ENCODE assay signal across 17 cellular contexts in genomic region chr1:155186955-155187891, GRCh38. TPM values are rescaled to one million over a fixed set of nuclear protein-coding genes. Genes with fewer than 3 reads are reported as not detected.
DNase-seq lines count a peak whose midpoint lies in the region; ATAC-seq, FAIRE-seq and TF ChIP-seq lines count a peak whose summit lies in the region.
"Had no signal": no experiment of that assay in that cellular context is flagged by ENCODE, and none has a peak within 500 bp of the region (broad histone marks: within the 10 kb centered on the region; RNA-seq: fewer than 3 reads in every experiment).

No MANE protein-coding gene starts in this region.

- no peak overlapping the region for H3K27ac ChIP-seq in mammary epithelial cell (ENCODE audit: insufficient read depth, low read depth, low read length)
- no peak overlapping the region for H3K27ac ChIP-seq in astrocyte (ENCODE audit: low read depth, low read length)
- peak overlapping the region in 1 of 2 donors; percentile 83 for H3K27ac ChIP-seq in lung (ENCODE audit: low read depth in 1 of 2, low read length in 1 of 2)
- H3K27ac ChIP-seq in upper lobe of left lung: peak overlapping the region; percentile 44 to 84 (median 74)
- H3K27ac ChIP-seq: adrenal gland, coronary artery, WERI-Rb-1 had no signal

- peak in 1 of 4 donors; percentile 40 for TF ChIP-seq POLR2A in upper lobe of left lung (IDR thresholded peaks at IDR 0.05)

- H3K27ac Mint-ChIP-seq in MCF 10A (ENCODE audit: low read depth, unreplicated experiment) (peak overlapping the region; percentile 81), astrocyte (ENCODE audit: unreplicated experiment) (no peak overlapping the region)

- POLR2A ChIA-PET in MCF 10A (lab: Yijun Ruan, JAX): interaction anchor here (15.7 kb wide), 1 partner anchor 8 kb away, joined by 215 read pairs; no protein-coding TSS in a partner anchor

- H3K4me3 ChIP-seq in mammary epithelial cell (replicated peaks in 1 of 3; ENCODE audit: insufficient read depth in 1 of 3, low read depth in 2 of 3, low read length in 3 of 3) (no peak overlapping the region), astrocyte (ENCODE audit: insufficient read depth, low read depth, low read length) (no peak overlapping the region), lung (peak overlapping the region; percentile 14), upper lobe of left lung (peak overlapping the region in 3 of 4 donors; percentile 23 to 50 (median 40))
- H3K4me3 ChIP-seq: adrenal gland, coronary artery, spleen had no signal

- BruUV-seq in MCF 10A (replicated peaks; lab: Mats Ljungman, UMichigan) (no TSS peak), mammary epithelial cell (replicated peaks; lab: Mats Ljungman, UMichigan) (no TSS peak)

- TF ChIP-seq EP300 in upper lobe of left lung (IDR thresholded peaks at IDR 0.05): no peak

- no peak for ATAC-seq in lung (ENCODE audit: insufficient read depth, low FRiP score)
- ATAC-seq in upper lobe of left lung (ENCODE audit: low FRiP score in 2 of 2): peak; percentile 22 to 48
- ATAC-seq in GM18868 (IDR thresholded peaks at IDR 0.05; ENCODE audit: unreplicated experiment): no peak
- ATAC-seq in HG03439 (IDR thresholded peaks at IDR 0.05; ENCODE audit: unreplicated experiment): no peak
- ATAC-seq: left lobe of liver had no signal

- peak overlapping the region; percentile 47 for H3K4me3 Mint-ChIP-seq in MCF 10A (ENCODE audit: unreplicated experiment)
- peak overlapping the region; percentile 27 for H3K4me3 Mint-ChIP-seq in astrocyte (ENCODE audit: unreplicated experiment)

- H3K4me2 ChIP-seq in mammary epithelial cell (ENCODE audit: insufficient read depth, low read depth, low read length) (no peak overlapping the region), astrocyte (ENCODE audit: low read length) (no peak overlapping the region)

- H3K27me3 ChIP-seq in mammary epithelial cell (ENCODE audit: insufficient read depth, low read length): no peaks in the 10 kb centered on the region
- H3K27me3 ChIP-seq in astrocyte (ENCODE audit: insufficient read depth, low read length): no peaks in the 10 kb centered on the region
- H3K27me3 ChIP-seq in lung (ENCODE audit: control insufficient read depth, insufficient read depth): no peaks in the 10 kb centered on the region
- H3K27me3 ChIP-seq in upper lobe of left lung: no peaks in the 10 kb centered on the region
- H3K27me3 ChIP-seq: adrenal gland, esophagus squamous epithelium, spleen had no signal

- no peak for FAIRE-seq in astrocyte (lab: Jason Lieb, UNC)

- WGBS in mammary epithelial cell (ENCODE audit: low coverage, missing lambda C conversion rate): 90% methylated on average over 25 of the region's 27 CpGs
- WGBS in lung, 2 donors: 59 to 82% methylated on average over 27 of the region's 27 CpGs
- WGBS in upper lobe of left lung, 2 donors: 65 to 80% methylated on average over 7 to 27 of the region's 27 CpGs

- CTCF ChIA-PET in MCF 10A (lab: Yijun Ruan, JAX) (interaction anchor here (0.6 to 2.7 kb wide), 5 partner anchors 10 to 258 kb away, joined by 3 to 18 read pairs (median 5); partner anchors contain the start of gene KRTCAP2), mammary epithelial cell (lab: Charles Lee; ENCODE audit: low non-redundant PET) (no interaction called here)

- H3K36me3 Mint-ChIP-seq in MCF 10A (ENCODE audit: insufficient read depth, unreplicated experiment): peaks cover 40% of the 10 kb centered on the region
- peaks cover 12% of the 10 kb centered on the region for H3K36me3 Mint-ChIP-seq in astrocyte (ENCODE audit: low read depth, unreplicated experiment)

- H3K79me2 ChIP-seq in mammary epithelial cell (ENCODE audit: insufficient read depth, low read length) (no peaks in the 10 kb centered on the region), astrocyte (ENCODE audit: insufficient read depth, low read length) (no peaks in the 10 kb centered on the region)

- H4K20me1 ChIP-seq in mammary epithelial cell (ENCODE audit: insufficient read depth, low read length): no peaks in the 10 kb centered on the region
- H4K20me1 ChIP-seq in astrocyte (ENCODE audit: insufficient read depth, low read length): no peaks in the 10 kb centered on the region

- H2AFZ ChIP-seq in mammary epithelial cell (ENCODE audit: low read depth, low read length) (no peak overlapping the region), astrocyte (ENCODE audit: low read depth, low read length) (no peak overlapping the region)

- H3K9me3 ChIP-seq in mammary epithelial cell (replicated peaks; ENCODE audit: insufficient read depth, low read length): no peaks in the 10 kb centered on the region
- no peaks in the 10 kb centered on the region for H3K9me3 ChIP-seq in astrocyte (ENCODE audit: insufficient read depth, low read depth, low read length)
- H3K9me3 ChIP-seq in lung (ENCODE audit: control insufficient read depth in 2 of 2, insufficient read depth in 1 of 2, low read length in 1 of 2): no peaks in the 10 kb centered on the region
- H3K9me3 ChIP-seq in upper lobe of left lung: no peaks in the 10 kb centered on the region
- H3K9me3 ChIP-seq: adrenal gland, esophagus squamous epithelium, spleen had no signal

- no peaks in the 10 kb centered on the region for H3K36me3 ChIP-seq in mammary epithelial cell (ENCODE audit: insufficient read depth, low read length)
- peaks cover 6% of the 10 kb centered on the region for H3K36me3 ChIP-seq in astrocyte (ENCODE audit: insufficient read depth, low read length)
- no peaks in the 10 kb centered on the region for H3K36me3 ChIP-seq in lung (ENCODE audit: control insufficient read depth in 2 of 2, insufficient read depth in 2 of 2, low read length in 2 of 2)
- no peaks in the 10 kb centered on the region for H3K36me3 ChIP-seq in upper lobe of left lung
- H3K36me3 ChIP-seq: adrenal gland, esophagus squamous epithelium, spleen, WERI-Rb-1 had no signal

- peaks cover 26% of the 10 kb centered on the region for H3K4me1 Mint-ChIP-seq in MCF 10A (ENCODE audit: insufficient read depth, unreplicated experiment)
- peaks cover 2% of the 10 kb centered on the region for H3K4me1 Mint-ChIP-seq in astrocyte (ENCODE audit: low read depth, unreplicated experiment)

- dilution Hi-C loops in mammary epithelial cell (cut with HindIII; ENCODE audit: low sequenced_read_pairs): no loop called here

- H3K4me1 ChIP-seq in mammary epithelial cell (ENCODE audit: insufficient read depth, low read length) (peaks cover 10% of the 10 kb centered on the region), astrocyte (ENCODE audit: insufficient read depth, low read length) (no peaks in the 10 kb centered on the region), lung (ENCODE audit: control insufficient read depth in 2 of 2, insufficient read depth in 2 of 2, low read length in 2 of 2) (peaks cover 0 to 5% of the 10 kb centered on the region in 2 donors), upper lobe of left lung (peaks cover 11 to 25% (median 16%) of the 10 kb centered on the region in 4 donors)
- H3K4me1 ChIP-seq: adrenal gland had no signal

- H3K9ac ChIP-seq in mammary epithelial cell (ENCODE audit: insufficient read depth, low read length): no peak overlapping the region
- no peak overlapping the region for H3K9ac ChIP-seq in astrocyte (ENCODE audit: low read length)

- DNase-seq in MCF 10A (ENCODE audit: unreplicated experiment) (no peak), mammary epithelial cell (no peak), astrocyte (ENCODE audit: low read depth) (no peak), lung (ENCODE audit: low spot score) (no peak), upper lobe of left lung (no peak), NCI-H1092 treated with DMSO at 0.1 percent for 48 hours (lab: John Stamatoyannopoulos, UW) (no peak)
- DNase-seq: DND-41, esophagus squamous epithelium, NCI-H2081 treated with DMSO at 0.1 percent for 48 hours, SIG-M5, spleen, WERI-Rb-1 had no signal

- intact Hi-C loops in MCF 10A (cut with micrococcal nuclease) (no loop called here), mammary epithelial cell (cut with micrococcal nuclease) (no loop called here)

- H3K9me3 Mint-ChIP-seq in MCF 10A (ENCODE audit: unreplicated experiment) (no peaks in the 10 kb centered on the region), astrocyte (ENCODE audit: unreplicated experiment) (peaks cover 3% of the 10 kb centered on the region)

- no peaks in the 10 kb centered on the region for H3K27me3 Mint-ChIP-seq in MCF 10A (ENCODE audit: insufficient read depth, unreplicated experiment)
- peaks cover 1% of the 10 kb centered on the region for H3K27me3 Mint-ChIP-seq in astrocyte (ENCODE audit: low read depth, unreplicated experiment)

- TF ChIP-seq CTCF in MCF 10A (IDR thresholded peaks at IDR 0.05; ENCODE audit: unreplicated experiment): no peak
- no peak for TF ChIP-seq CTCF in mammary epithelial cell (conservative IDR thresholded peaks at IDR 0.05 in 1 of 2, IDR thresholded peaks at IDR 0.05 in 1 of 2; ENCODE audit: extremely low read depth in 1 of 2, insufficient read depth in 1 of 2, low read depth in 1 of 2, low read length in 2 of 2)
- no peak for TF ChIP-seq CTCF in astrocyte (IDR thresholded peaks at IDR 0.05; ENCODE audit: insufficient read depth, low read depth, low read length)
- TF ChIP-seq CTCF in lung (IDR thresholded peaks at IDR 0.05; ENCODE audit: control extremely low read depth, extremely low read depth): no peak
- TF ChIP-seq CTCF in upper lobe of left lung (IDR thresholded peaks at IDR 0.05): peak in 1 of 6 experiments; percentile 22

- in situ Hi-C loops in mammary epithelial cell (cut with MboI; ENCODE audit: low sequenced_read_pairs in 2 of 2): no loop called here

RNA-seq across cellular contexts. Expression of gene TRIM46, which starts 13.6 kb away (rescaled TPM):
- total RNA-seq in MCF 10A (2022): 0.21 and 0.32 TPM in 2 replicates
- 1 to 10 TPM; 5.0 to 5.2 TPM for total RNA-seq in mammary epithelial cell
- polyA plus RNA-seq in mammary epithelial cell: 2.0 TPM
- 0.67 TPM for polyA minus RNA-seq in mammary epithelial cell
- total RNA-seq in astrocyte: 13.2 and 13.6 TPM in 2 replicates
- total RNA-seq in lung: under 1 TPM; 0.60 to 0.71 TPM
- polyA plus RNA-seq in lung: under 1 TPM; 0.26 to 0.31 TPM
- total RNA-seq in upper lobe of left lung: under 1 TPM in 3 of 6 donors, not detected in 3; 0.30 to 0.64 (median 0.57) TPM

RNA-seq across cellular contexts. Expression of gene KRTCAP2, which starts 14.1 kb away (rescaled TPM):
- total RNA-seq in MCF 10A (2022): 313 and 383 TPM in 2 replicates
- total RNA-seq in mammary epithelial cell: 100 to 1,000 TPM in 1 of 2 donors, 10 to 100 TPM in 1; 62.7 to 177 TPM
- 188 TPM for polyA plus RNA-seq in mammary epithelial cell
- polyA minus RNA-seq in mammary epithelial cell: 164 TPM
- total RNA-seq in astrocyte: 161 TPM in 2 replicates
- 100 to 1,000 TPM in 1 of 2 donors, 10 to 100 TPM in 1; 58.2 to 162 TPM for total RNA-seq in lung
- 100 to 1,000 TPM; 218 to 592 TPM for polyA plus RNA-seq in lung
- total RNA-seq in upper lobe of left lung: 100 to 1,000 TPM in 4 of 6 donors, 10 to 100 TPM in 2; 47.1 to 166 (median 131) TPM

RNA-seq across cellular contexts. Expression of gene THBS3, which starts 20.5 kb away (rescaled TPM):
- total RNA-seq in MCF 10A (2022): 33.0 and 34.4 TPM in 2 replicates
- 10 to 100 TPM; 14.8 to 28.0 TPM for total RNA-seq in mammary epithelial cell
- 10.8 TPM for polyA plus RNA-seq in mammary epithelial cell
- 18.1 TPM for polyA minus RNA-seq in mammary epithelial cell
- total RNA-seq in astrocyte: 153 and 162 TPM in 2 replicates
- total RNA-seq in lung: 10 to 100 TPM; 26.6 to 33.1 TPM
- polyA plus RNA-seq in lung: 10 to 100 TPM; 11.4 to 22.1 TPM
- total RNA-seq in upper lobe of left lung: 10 to 100 TPM; 18.3 to 97.4 (median 27.6) TPM

RNA-seq across cellular contexts. Expression of gene MTX1, which starts 21.3 kb away (rescaled TPM):
- total RNA-seq in MCF 10A (2022) (64.6 and 67.4 TPM in 2 replicates), mammary epithelial cell (10 to 100 TPM; 34.2 to 49.3 TPM), astrocyte (39.8 and 41.8 TPM in 2 replicates), lung (10 to 100 TPM; 25.6 to 46.7 TPM), upper lobe of left lung (10 to 100 TPM; 23.0 to 68.4 (median 37.4) TPM)
- polyA plus RNA-seq in mammary epithelial cell (82.0 TPM), lung (10 to 100 TPM; 69.9 to 72.1 TPM)
- 31.0 TPM for polyA minus RNA-seq in mammary epithelial cell

RNA-seq across cellular contexts. Expression of gene DPM3, which starts 46.9 kb away (rescaled TPM):
- total RNA-seq in MCF 10A (2022) (79.7 and 86.4 TPM in 2 replicates), mammary epithelial cell (10 to 100 TPM; 27.2 to 67.9 TPM), astrocyte (31.0 and 36.2 TPM in 2 replicates), lung (10 to 100 TPM; 33.7 to 99.6 TPM), upper lobe of left lung (100 to 1,000 TPM in 2 of 6 donors, 10 to 100 TPM in 3, not detected in 1; 25.1 to 112 (median 67.5) TPM)
- polyA plus RNA-seq in mammary epithelial cell (76.4 TPM), lung (100 to 1,000 TPM; 166 to 491 TPM)
- polyA minus RNA-seq in mammary epithelial cell: 1.8 TPM

Comparison
In these comparisons a context has a peak if more than half of its experiments do, and no peak if none do; other contexts are left out.
1. H3K27ac ChIP-seq: peak in upper lobe of left lung (4 of 4); none in mammary epithelial cell (single experiment) and astrocyte (single experiment).
2. H3K4me3 ChIP-seq: peak in lung (single experiment) and upper lobe of left lung (3 of 4); none in mammary epithelial cell (0 of 3) and astrocyte (single experiment).
3. ATAC-seq: peak in upper lobe of left lung (2 of 2); none in lung (single experiment), GM18868 (single experiment) and HG03439 (single experiment).